1 cellular context compared by ENCODE assay signal in the genomic region with DNA sequence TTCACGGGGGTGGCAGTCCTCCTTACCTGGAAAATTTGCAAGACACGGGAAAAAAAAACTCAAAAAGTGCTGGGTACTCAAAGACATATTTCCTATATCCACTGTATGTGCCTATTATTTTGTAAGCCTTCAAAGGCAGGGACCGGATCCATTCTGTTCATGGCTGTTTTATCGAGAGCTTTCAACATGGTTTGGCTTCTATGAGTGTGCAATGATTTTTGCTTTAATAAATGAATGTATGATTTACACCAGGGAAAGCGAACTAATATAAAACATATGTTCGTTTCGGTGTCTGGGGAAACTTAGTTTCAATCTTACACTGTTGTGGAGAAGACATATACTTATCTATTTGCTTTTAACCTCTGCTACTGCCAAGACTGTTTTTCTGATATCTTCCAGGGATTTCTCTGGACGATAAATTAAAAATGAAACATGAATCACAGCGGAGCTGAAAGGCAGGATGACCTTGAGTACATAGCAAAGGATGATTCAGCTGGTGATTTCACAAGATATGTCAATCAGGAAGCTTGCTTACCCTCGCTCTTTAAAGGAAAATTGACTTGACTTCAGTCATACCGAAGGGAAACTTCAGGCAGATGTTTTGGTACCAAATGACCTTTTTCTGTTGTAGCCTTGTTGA.
A peak's percentile ranks its signal among the peaks of the same experiment; 100 is the strongest.
TF ChIP-seq lines count a peak whose summit lies in the region.

No MANE protein-coding gene starts in this region.

TF ChIP-seq in SK-N-SH treated with all-trans-retinoic acid at 6 μM for 48 hours, 23 proteins besides CTCF, POLR2A, EP300 and RAD21 (continued from another document):
- TF ChIP-seq TSHZ2 (CRISPR knock-in tag; IDR thresholded peaks at IDR 0.05) (peak; percentile 97), POU6F1 (CRISPR knock-in tag; IDR thresholded peaks at IDR 0.05; ENCODE audit: borderline replicate concordance, low read depth) (no peak), PPARA (CRISPR knock-in tag; IDR thresholded peaks at IDR 0.05; ENCODE audit: borderline replicate concordance) (no peak), ARNTL (CRISPR knock-in tag; IDR thresholded peaks at IDR 0.05; ENCODE audit: borderline replicate concordance, low read depth) (no peak), ZFP30 (CRISPR knock-in tag; IDR thresholded peaks at IDR 0.05) (no peak), TCF4 (CRISPR knock-in tag; IDR thresholded peaks at IDR 0.05; ENCODE audit: borderline replicate concordance) (peak; percentile 97)
